In the genomic region with DNA sequence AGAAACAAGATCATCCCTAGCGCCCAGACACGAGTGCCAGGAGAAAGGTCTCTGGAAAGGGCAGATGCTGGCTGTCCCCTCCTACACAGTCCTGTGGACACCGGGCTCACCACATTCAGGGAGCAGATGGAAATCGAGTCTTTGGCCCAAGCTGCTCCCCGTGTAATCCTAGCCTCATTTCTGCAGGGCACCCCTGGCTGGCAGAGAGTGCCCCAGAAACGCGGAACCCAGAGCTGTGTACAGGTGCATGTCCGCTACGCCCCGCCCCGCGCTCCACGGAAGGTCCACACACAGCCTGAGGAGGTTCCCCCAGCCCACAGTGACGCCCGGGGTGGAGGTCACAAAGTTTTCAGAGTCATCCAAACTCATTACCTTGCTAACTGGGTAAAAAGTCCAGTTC, we compare ENCODE assay signal across 23 cellular contexts.
DNase-seq lines count a peak whose midpoint lies in the region; ATAC-seq and TF ChIP-seq lines count a peak whose summit lies in the region.
"Had no signal": no experiment of that assay in that cellular context is flagged by ENCODE, and none has a peak within 500 bp of the region (broad histone marks: within the 10 kb centered on the region; RNA-seq: fewer than 3 reads in every experiment).

No MANE protein-coding gene starts in this region.

- H4K91ac ChIP-seq in mesenchymal stem cell (ENCODE audit: low read length): no peak overlapping the region

- no peak overlapping the region for H2AK5ac ChIP-seq in mesenchymal stem cell (ENCODE audit: low read length, severe bottlenecking)

- peaks cover 28% of the 10 kb centered on the region for H3K9me3 Mint-ChIP-seq in WTC11
- H3K9me3 Mint-ChIP-seq in T-helper 2 cell treated with Interferon-gamma antibody and Interleukin-4, amounts not matched to agents 5 μg/mL and 100 μg/mL, for 36 hours: peaks cover 46% of the 10 kb centered on the region

- H3K4ac ChIP-seq in mesenchymal stem cell (ENCODE audit: low read depth in 1 of 2, low read length in 2 of 2): no peak overlapping the region

- no peak overlapping the region for H2BK120ac ChIP-seq in mesenchymal stem cell (ENCODE audit: low read depth, low read length)

- ATAC-seq in Right ventricle myocardium inferior (no peak), WTC11 (no peak), left lung (no peak), upper lobe of right lung (no peak)
- ATAC-seq: effector memory CD8-positive, alpha-beta T cell; esophagus mucosa; stimulated activated memory B cell treated with anti-CD40 and anti-IgM and Interleukin-4, amounts not matched to agents 10 μg/mL and 1 μg/mL and 100 μg/mL, for 72 hours had no signal

- no peak overlapping the region for H2BK5ac ChIP-seq in mesenchymal stem cell (ENCODE audit: low read depth, low read length, poor library complexity, severe bottlenecking)

- H3K9ac ChIP-seq in mesenchymal stem cell (ENCODE audit: low read length): no peak overlapping the region

- no peak overlapping the region for H2BK12ac ChIP-seq in mesenchymal stem cell (ENCODE audit: low read length in 2 of 2)

- H3K4me2 ChIP-seq in mesenchymal stem cell (ENCODE audit: low read length, poor library complexity, severe bottlenecking): no peak overlapping the region

- no peak overlapping the region for H3K27ac Mint-ChIP-seq in WTC11
- no peak overlapping the region for H3K27ac Mint-ChIP-seq in T-helper 2 cell treated with Interferon-gamma antibody and Interleukin-4, amounts not matched to agents 5 μg/mL and 100 μg/mL, for 36 hours
- H3K27ac Mint-ChIP-seq: activated T-helper 2 cell treated with anti-CD3 and anti-CD28 coated beads, Interferon-gamma antibody, Interleukin-2, Interleukin-4, amounts not matched to agents 10 μg/mL and 5 μg/mL and 100 μg/mL, durations not matched to agents 14 hours and 24 hours and 36 hours had no signal

- H3K14ac ChIP-seq in mesenchymal stem cell (ENCODE audit: low read length in 2 of 2): no peak overlapping the region

- no peak overlapping the region for H4K8ac ChIP-seq in mesenchymal stem cell (ENCODE audit: low read length)

- H3K23ac ChIP-seq in mesenchymal stem cell (ENCODE audit: low read length in 2 of 2): no peak overlapping the region

- H3K79me1 ChIP-seq in mesenchymal stem cell (replicated peaks; ENCODE audit: low read length, poor library complexity, severe bottlenecking): peaks cover 34% of the 10 kb centered on the region

- 96% methylated on average over 15 of the region's 15 CpGs for WGBS in mesenchymal stem cell

- peaks cover 24% of the 10 kb centered on the region for H3K36me3 Mint-ChIP-seq in WTC11
- H3K36me3 Mint-ChIP-seq in T-helper 2 cell treated with Interferon-gamma antibody and Interleukin-4, amounts not matched to agents 5 μg/mL and 100 μg/mL, for 36 hours (ENCODE audit: low read depth): peaks cover 27% of the 10 kb centered on the region

- no peak overlapping the region for H3K18ac ChIP-seq in mesenchymal stem cell (ENCODE audit: low read depth in 1 of 2, low read length in 2 of 2)

- H3K4me3 Mint-ChIP-seq in WTC11: no peak overlapping the region
- no peak overlapping the region for H3K4me3 Mint-ChIP-seq in T-helper 2 cell treated with Interferon-gamma antibody and Interleukin-4, amounts not matched to agents 5 μg/mL and 100 μg/mL, for 36 hours
- H3K4me3 Mint-ChIP-seq: stimulated activated memory B cell treated with anti-CD40 and anti-IgM and Interleukin-4, amounts not matched to agents 10 μg/mL and 1 μg/mL and 100 μg/mL, for 72 hours had no signal

- no peak overlapping the region for H2BK15ac ChIP-seq in mesenchymal stem cell (ENCODE audit: low read depth, poor library complexity, severe bottlenecking)

- no peak overlapping the region for H3K4me3 ChIP-seq in right atrium auricular region
- no peak overlapping the region for H3K4me3 ChIP-seq in left lung
- H3K4me3 ChIP-seq in upper lobe of right lung: no peak overlapping the region
- H3K4me3 ChIP-seq in mesenchymal stem cell (ENCODE audit: insufficient read depth in 1 of 2, low read depth in 1 of 2, low read length in 2 of 2): no peak overlapping the region
- H3K4me3 ChIP-seq: adrenal gland, coronary artery, lung had no signal

- POLR2A ChIA-PET in WTC11 (lab: Charles Lee): interaction anchor here (0.6 kb wide), 1 partner anchor 361 kb away, joined by 5 read pairs; no protein-coding TSS in a partner anchor

- H3K4me1 Mint-ChIP-seq in WTC11: peaks cover 12% of the 10 kb centered on the region
- peaks cover 11% of the 10 kb centered on the region for H3K4me1 Mint-ChIP-seq in T-helper 2 cell treated with Interferon-gamma antibody and Interleukin-4, amounts not matched to agents 5 μg/mL and 100 μg/mL, for 36 hours (ENCODE audit: low read depth)

- DNase-seq in Right ventricle myocardium inferior (ENCODE audit: missing footprints): peak; percentile 32
- DNase-seq in right atrium auricular region (ENCODE audit: low spot score): no peak
- peak; percentile 7 for DNase-seq in WTC11 (ENCODE audit: low spot score)
- peak; percentile 16 to 52 for DNase-seq in left lung
- DNase-seq in upper lobe of right lung: peak; percentile 46
- no peak for DNase-seq in T-helper 2 cell treated with Interferon-gamma antibody and Interleukin-4, amounts not matched to agents 5 μg/mL and 100 μg/mL, for 36 hours (ENCODE audit: low spot score)
- no peak for DNase-seq in mesenchymal stem cell
- DNase-seq in GM10266 (ENCODE audit: extremely low spot score): no peak
- DNase-seq: ACHN; brain microvascular endothelial cell; effector memory CD8-positive, alpha-beta T cell; foreskin melanocyte; hippocampal formation; NCI-H187; NCI-H226; NCI-H748 treated with DMSO at 0.1 percent for 48 hours; stimulated activated CD4-positive, alpha-beta T cell treated with anti-CD3 and anti-CD28 coated beads, Interleukin-4, amount 100 ng/mL, for 1 hour had no signal

- H3K27ac ChIP-seq in right atrium auricular region (no peak overlapping the region), left lung (no peak overlapping the region), upper lobe of right lung (no peak overlapping the region), mesenchymal stem cell (ENCODE audit: low read length, poor library complexity, severe bottlenecking) (no peak overlapping the region)
- H3K27ac ChIP-seq: adrenal gland, brain microvascular endothelial cell, coronary artery had no signal

- peaks cover 4 to 15% of the 10 kb centered on the region in 2 donors for H3K9me3 ChIP-seq in right atrium auricular region
- peaks cover 0 to 39% of the 10 kb centered on the region in 2 donors for H3K9me3 ChIP-seq in left lung
- H3K9me3 ChIP-seq in upper lobe of right lung: peaks cover 16% of the 10 kb centered on the region
- H3K9me3 ChIP-seq in mesenchymal stem cell (ENCODE audit: control insufficient read depth, low read length): peaks cover 45% of the 10 kb centered on the region

- intact Hi-C loops in Right ventricle myocardium inferior (cut with DNase I) (no loop called here), left lung (cut with DNase I) (no loop called here), upper lobe of right lung (cut with DNase I) (no loop called here)

- CTCF ChIA-PET in WTC11 (lab: Charles Lee): no interaction called here

- H3K4me1 ChIP-seq in right atrium auricular region: peaks cover 0 to 9% of the 10 kb centered on the region in 2 donors
- no peaks in the 10 kb centered on the region for H3K4me1 ChIP-seq in left lung
- H3K4me1 ChIP-seq in upper lobe of right lung: no peaks in the 10 kb centered on the region
- H3K4me1 ChIP-seq in mesenchymal stem cell (ENCODE audit: control insufficient read depth, insufficient read depth, low read depth, low read length): peaks cover 8% of the 10 kb centered on the region
- H3K4me1 ChIP-seq: adrenal gland had no signal

- no peaks in the 10 kb centered on the region for H3K27me3 Mint-ChIP-seq in WTC11 (ENCODE audit: low read depth)
- no peaks in the 10 kb centered on the region for H3K27me3 Mint-ChIP-seq in T-helper 2 cell treated with Interferon-gamma antibody and Interleukin-4, amounts not matched to agents 5 μg/mL and 100 μg/mL, for 36 hours (ENCODE audit: low read depth)
- H3K27me3 Mint-ChIP-seq: effector memory CD8-positive, alpha-beta T cell; stimulated activated memory B cell treated with anti-CD40 and anti-IgM and Interleukin-4, amounts not matched to agents 10 μg/mL and 1 μg/mL and 100 μg/mL, for 72 hours had no signal

- no peaks in the 10 kb centered on the region for H3K27me3 ChIP-seq in right atrium auricular region
- H3K27me3 ChIP-seq in left lung: no peaks in the 10 kb centered on the region
- no peaks in the 10 kb centered on the region for H3K27me3 ChIP-seq in upper lobe of right lung
- no peaks in the 10 kb centered on the region for H3K27me3 ChIP-seq in mesenchymal stem cell (ENCODE audit: control insufficient read depth in 1 of 2, insufficient read depth in 1 of 2, low read length in 2 of 2)
- H3K27me3 ChIP-seq: adrenal gland, brain microvascular endothelial cell had no signal

- TF ChIP-seq CTCF in right atrium auricular region (IDR thresholded peaks at IDR 0.05): no peak
- TF ChIP-seq CTCF in WTC11 (IDR thresholded peaks at IDR 0.05): no peak
- no peak for TF ChIP-seq CTCF in left lung (IDR thresholded peaks at IDR 0.05)
- TF ChIP-seq CTCF in upper lobe of right lung (IDR thresholded peaks at IDR 0.05): no peak
- no peak for TF ChIP-seq CTCF in GM10266 (IDR thresholded peaks at IDR 0.05; ENCODE audit: control insufficient read depth, insufficient read depth, low read depth, missing control alignments)

- no peak overlapping the region for H2AFZ ChIP-seq in mesenchymal stem cell (ENCODE audit: low read depth, low read length)

- H3K36me3 ChIP-seq in right atrium auricular region (no peaks in the 10 kb centered on the region), left lung (no peaks in the 10 kb centered on the region), upper lobe of right lung (no peaks in the 10 kb centered on the region), mesenchymal stem cell (ENCODE audit: control insufficient read depth in 1 of 2, insufficient read depth in 2 of 2, low read depth in 1 of 2, low read length in 2 of 2) (peaks cover 4 to 7% of the 10 kb centered on the region in 2 experiments)
- H3K36me3 ChIP-seq: adrenal gland, brain microvascular endothelial cell had no signal

TF ChIP-seq in WTC11, 78 proteins besides CTCF, POLR2A, EP300 and RAD21 (continues in another document):
- TF ChIP-seq, protein P1, sequence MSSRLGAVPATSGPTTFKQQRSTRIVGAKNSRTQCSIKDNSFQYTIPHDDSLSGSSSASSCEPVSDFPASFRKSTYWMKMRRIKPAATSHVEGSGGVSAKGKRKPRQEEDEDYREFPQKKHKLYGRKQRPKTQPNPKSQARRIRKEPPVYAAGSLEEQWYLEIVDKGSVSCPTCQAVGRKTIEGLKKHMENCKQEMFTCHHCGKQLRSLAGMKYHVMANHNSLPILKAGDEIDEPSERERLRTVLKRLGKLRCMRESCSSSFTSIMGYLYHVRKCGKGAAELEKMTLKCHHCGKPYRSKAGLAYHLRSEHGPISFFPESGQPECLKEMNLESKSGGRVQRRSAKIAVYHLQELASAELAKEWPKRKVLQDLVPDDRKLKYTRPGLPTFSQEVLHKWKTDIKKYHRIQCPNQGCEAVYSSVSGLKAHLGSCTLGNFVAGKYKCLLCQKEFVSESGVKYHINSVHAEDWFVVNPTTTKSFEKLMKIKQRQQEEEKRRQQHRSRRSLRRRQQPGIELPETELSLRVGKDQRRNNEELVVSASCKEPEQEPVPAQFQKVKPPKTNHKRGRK (CRISPR knock-in tag; IDR thresholded peaks at IDR 0.05; ENCODE audit: borderline replicate concordance): no peak

Comparison
In these comparisons a context has a peak if more than half of its experiments do, and no peak if none do; other contexts are left out.
1. DNase-seq: peak in Right ventricle myocardium inferior (single experiment), WTC11 (single experiment), left lung (2 of 2) and upper lobe of right lung (single experiment); none in right atrium auricular region (single experiment), T-helper 2 cell treated with Interferon-gamma antibody and Interleukin-4, amounts not matched to agents 5 μg/mL and 100 μg/mL, for 36 hours (single experiment), mesenchymal stem cell (single experiment) and GM10266 (single experiment).